ENCODE assay signal across 8 cellular contexts in the genomic region with DNA sequence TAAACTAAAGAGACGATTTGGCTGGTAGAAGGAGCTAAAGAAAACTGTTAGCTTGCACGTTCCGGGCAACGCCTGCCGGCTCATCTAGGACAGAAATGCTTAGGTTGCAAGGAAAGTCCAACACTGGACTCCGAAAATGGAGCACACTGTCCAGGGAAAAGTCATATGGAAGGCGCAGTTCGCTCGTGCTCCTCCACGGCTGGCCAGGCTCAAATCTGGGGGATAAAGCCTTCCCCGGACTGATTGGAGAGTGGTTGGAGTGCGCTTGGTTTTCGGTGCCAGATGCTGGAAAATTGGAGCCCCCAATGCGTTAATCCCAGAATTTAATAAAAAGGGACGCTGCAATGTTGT. TPM values are rescaled to one million over a fixed set of nuclear protein-coding genes. Genes with fewer than 3 reads are reported as not detected.
DNase-seq lines count a peak whose midpoint lies in the region; ATAC-seq and TF ChIP-seq lines count a peak whose summit lies in the region.

No MANE protein-coding gene starts in this region.

- TF ChIP-seq CTCF in lower leg skin (IDR thresholded peaks at IDR 0.05) (no peak), testis (IDR thresholded peaks at IDR 0.05) (no peak)

- H3K27ac ChIP-seq in testis: no peak overlapping the region

- intact Hi-C loops in lower leg skin (cut with DNase I; ENCODE audit: low total_unique reads) (no loop called here), testis (cut with DNase I; ENCODE audit: low total_unique reads) (no loop called here)

- no peaks in the 10 kb centered on the region for H3K27me3 ChIP-seq in testis

- no peaks in the 10 kb centered on the region for H3K9me3 ChIP-seq in testis

- H3K4me3 ChIP-seq in lower leg skin (ENCODE audit: low read depth, poor library complexity, severe bottlenecking) (peak overlapping the region; percentile 12), testis (peak overlapping the region; percentile 43 to 51)

- ATAC-seq in GM19351 (IDR thresholded peaks at IDR 0.05; ENCODE audit: unreplicated experiment) (no peak), GM19324 (IDR thresholded peaks at IDR 0.05; ENCODE audit: low FRiP score, unreplicated experiment) (no peak)

- DNase-seq in NCI-H69 (lab: John Stamatoyannopoulos, UW) (peak; percentile 74), dedifferentiated amniotic fluid mesenchymal stem cell (ENCODE audit: extremely low spot score) (peak; percentile 22), lower leg skin (ENCODE audit: low spot score in 2 of 2) (no peak), testis (no peak), NCI-H1092 (lab: John Stamatoyannopoulos, UW) (no peak), NCI-H510A treated with DMSO at 0.1 percent for 48 hours (lab: John Stamatoyannopoulos, UW) (no peak)

- WGBS in lower leg skin, 2 donors: 4 to 6% methylated on average over 15 of the region's 15 CpGs
- WGBS in testis, 2 donors: 0 to 3% methylated on average over 15 of the region's 15 CpGs

- H3K36me3 ChIP-seq in testis (ENCODE audit: low read depth, missing control alignments): no peaks in the 10 kb centered on the region

- H3K4me1 ChIP-seq in testis: no peaks in the 10 kb centered on the region

- TF ChIP-seq POLR2A in lower leg skin (IDR thresholded peaks at IDR 0.05) (no peak), testis (IDR thresholded peaks at IDR 0.05) (no peak)

RNA-seq across cellular contexts. Expression of gene CDH6, which starts 0.9 kb away (rescaled TPM):
- total RNA-seq in lower leg skin: 1 to 10 TPM in 2 of 4 donors, under 1 TPM in 2; 0.13 to 2.5 (median 0.82) TPM
- total RNA-seq in testis: under 1 TPM; 0.68 to 0.87 TPM
- polyA plus RNA-seq in testis (ENCODE audit: insufficient read depth, low read depth, low replicate concordance): 3.6 TPM

Comparison
In these comparisons a context has a peak if more than half of its experiments do, and no peak if none do; other contexts are left out.
1. DNase-seq: peak in NCI-H69 (single experiment) and dedifferentiated amniotic fluid mesenchymal stem cell (single experiment); none in lower leg skin (0 of 2), testis (single experiment), NCI-H1092 (single experiment) and NCI-H510A treated with DMSO at 0.1 percent for 48 hours (single experiment).